In genomic region chr2:3289526-3289925, GRCh38 we compare ENCODE assay signal across 23 cellular contexts.
DNase-seq lines count a peak whose midpoint lies in the region; ATAC-seq and TF ChIP-seq lines count a peak whose summit lies in the region.
"Had no signal": no experiment of that assay in that cellular context is flagged by ENCODE, and none has a peak within 500 bp of the region (broad histone marks: within the 10 kb centered on the region; RNA-seq: fewer than 3 reads in every experiment).

No MANE protein-coding gene starts in this region.

- no peaks in the 10 kb centered on the region for H3K27me3 Mint-ChIP-seq in endodermal cell (ENCODE audit: insufficient read depth)
- no peaks in the 10 kb centered on the region for H3K27me3 Mint-ChIP-seq in activated CD8-positive, alpha-beta T cell treated with anti-CD3 and anti-CD28 coated beads for 36 hours
- H3K27me3 Mint-ChIP-seq: activated CD4-positive, alpha-beta T cell treated with anti-CD3 and anti-CD28 coated beads for 36 hours had no signal

- no peaks in the 10 kb centered on the region for H3K36me3 ChIP-seq in endodermal cell (ENCODE audit: control insufficient read depth, insufficient read depth, low read length)
- H3K36me3 ChIP-seq in spleen: peaks cover 0 to 28% (median 0%) of the 10 kb centered on the region in 6 donors
- H3K36me3 ChIP-seq: heart right ventricle, MG63, neutrophil had no signal

- H3K4me1 Mint-ChIP-seq in endodermal cell: no peaks in the 10 kb centered on the region
- peaks cover 5% of the 10 kb centered on the region for H3K4me1 Mint-ChIP-seq in activated CD8-positive, alpha-beta T cell treated with anti-CD3 and anti-CD28 coated beads for 36 hours (ENCODE audit: low read depth)
- H3K4me1 Mint-ChIP-seq: activated CD4-positive, alpha-beta T cell treated with anti-CD3 and anti-CD28 coated beads for 36 hours had no signal

- ATAC-seq in activated CD8-positive, alpha-beta T cell treated with anti-CD3 and anti-CD28 coated beads for 36 hours: no peak
- no peak for ATAC-seq in esophagus mucosa
- ATAC-seq: activated CD4-positive, alpha-beta T cell treated with anti-CD3 and anti-CD28 coated beads for 36 hours; heart right ventricle; psoas muscle had no signal

- H3K27ac ChIP-seq in endodermal cell (ENCODE audit: low read depth, low read length) (peak overlapping the region; percentile 75), spleen (no peak overlapping the region)
- H3K27ac ChIP-seq: BLaER1 treated with 17β-estradiol and CSF1 and Interleukin-3, amounts not matched to agents 10 nM and 100 nM; heart right ventricle; neutrophil; psoas muscle; SK-N-MC had no signal

- CTCF ChIA-PET in activated CD8-positive, alpha-beta T cell treated with anti-CD3 and anti-CD28 coated beads for 36 hours (lab: Charles Lee): no interaction called here

- H3K27ac Mint-ChIP-seq in endodermal cell: no peak overlapping the region
- H3K27ac Mint-ChIP-seq in activated CD8-positive, alpha-beta T cell treated with anti-CD3 and anti-CD28 coated beads for 36 hours: no peak overlapping the region
- H3K27ac Mint-ChIP-seq: activated CD4-positive, alpha-beta T cell treated with anti-CD3 and anti-CD28 coated beads for 36 hours had no signal

- H3K4me3 ChIP-seq in endodermal cell (ENCODE audit: low read length): no peak overlapping the region
- no peak overlapping the region for H3K4me3 ChIP-seq in spleen
- H3K4me3 ChIP-seq: heart right ventricle, MG63, psoas muscle, SK-N-MC had no signal

- H3K4me1 ChIP-seq in endodermal cell (ENCODE audit: control insufficient read depth, insufficient read depth, low read length) (no peaks in the 10 kb centered on the region), spleen (peaks cover 0 to 7% (median 0%) of the 10 kb centered on the region in 6 donors)
- H3K4me1 ChIP-seq: heart right ventricle, psoas muscle had no signal

- DNase-seq in COR-L47 (lab: John Stamatoyannopoulos, UW) (peak; percentile 25), NCI-H69 (lab: John Stamatoyannopoulos, UW) (peak; percentile 74), endodermal cell (no peak), spleen (peak; percentile 51), erythroblast (lab: John Stamatoyannopoulos, UW) (no peak)
- no peak for DNase-seq in activated CD8-positive, alpha-beta T cell treated with anti-CD3 and anti-CD28 coated beads for 36 hours
- DNase-seq: activated CD4-positive, alpha-beta T cell treated with anti-CD3 and anti-CD28 coated beads for 36 hours; activated CD8-positive, alpha-beta memory T cell treated with anti-CD3 and anti-CD28 coated beads for 24 hours; activated gamma-delta T cell treated with Interleukin-2 at 50 U/mL for 16 hours; activated T-cell treated with anti-CD3 and anti-CD28 coated beads, Interleukin-2, amount 50 U/mL, for 1 hour; cerebellar nuclear complex; effector CD4-positive, alpha-beta T cell; heart right ventricle; KBM-7; MG63; NCI-H1105 treated with DMSO at 0.1 percent for 48 hours; NCI-H446 treated with DMSO at 0.1 percent for 48 hours; trophoblast cell had no signal

- no peak for TF ChIP-seq CTCF in endodermal cell (conservative IDR thresholded peaks at IDR 0.05)
- no peak for TF ChIP-seq CTCF in spleen (IDR thresholded peaks at IDR 0.05 in 8 of 11, conservative IDR thresholded peaks at IDR 0.05 in 3 of 11)
- no peak for TF ChIP-seq CTCF in activated CD8-positive, alpha-beta T cell treated with anti-CD3 and anti-CD28 coated beads for 36 hours (IDR thresholded peaks at IDR 0.05)

- no peak overlapping the region for H3K4me3 Mint-ChIP-seq in endodermal cell
- H3K4me3 Mint-ChIP-seq in activated CD8-positive, alpha-beta T cell treated with anti-CD3 and anti-CD28 coated beads for 36 hours: no peak overlapping the region
- H3K4me3 Mint-ChIP-seq: activated CD4-positive, alpha-beta T cell treated with anti-CD3 and anti-CD28 coated beads for 36 hours had no signal

- no peak overlapping the region for H3K9ac ChIP-seq in endodermal cell (ENCODE audit: extremely low read depth, low read length, poor library complexity, severe bottlenecking)
- H3K9ac ChIP-seq: BLaER1 treated with 17β-estradiol and CSF1 and Interleukin-3, amounts not matched to agents 10 nM and 100 nM had no signal

- no peaks in the 10 kb centered on the region for H3K9me3 ChIP-seq in endodermal cell (ENCODE audit: control insufficient read depth, low read length)
- peaks cover 0 to 5% (median 0%) of the 10 kb centered on the region in 8 donors for H3K9me3 ChIP-seq in spleen
- H3K9me3 ChIP-seq: heart right ventricle, MG63, neutrophil, psoas muscle had no signal

- H3K27me3 ChIP-seq in endodermal cell (ENCODE audit: control insufficient read depth, insufficient read depth, low read length, poor library complexity, severe bottlenecking) (no peaks in the 10 kb centered on the region), spleen (replicated peaks in 1 of 7) (no peaks in the 10 kb centered on the region)
- H3K27me3 ChIP-seq: BLaER1 treated with 17β-estradiol and CSF1 and Interleukin-3, amounts not matched to agents 10 nM and 100 nM; heart right ventricle; MG63; neutrophil had no signal

- intact Hi-C loops in spleen (cut with DNase I; ENCODE audit: low total_unique reads): no loop called here
- intact Hi-C loops in activated CD8-positive, alpha-beta T cell treated with anti-CD3 and anti-CD28 coated beads for 36 hours (cut with micrococcal nuclease): no loop called here

- H3K36me3 Mint-ChIP-seq in endodermal cell (ENCODE audit: low read depth): peaks cover 17% of the 10 kb centered on the region
- peaks cover 11% of the 10 kb centered on the region for H3K36me3 Mint-ChIP-seq in activated CD8-positive, alpha-beta T cell treated with anti-CD3 and anti-CD28 coated beads for 36 hours (ENCODE audit: low read depth)

- POLR2A ChIA-PET in activated CD8-positive, alpha-beta T cell treated with anti-CD3 and anti-CD28 coated beads for 36 hours (lab: Charles Lee): interaction anchor here (1.1 kb wide), 1 partner anchor 112 kb away, joined by 3 read pairs; no protein-coding TSS in a partner anchor

- peaks cover 8% of the 10 kb centered on the region for H3K9me3 Mint-ChIP-seq in endodermal cell
- no peaks in the 10 kb centered on the region for H3K9me3 Mint-ChIP-seq in activated CD8-positive, alpha-beta T cell treated with anti-CD3 and anti-CD28 coated beads for 36 hours

- TF ChIP-seq POLR2A in spleen (IDR thresholded peaks at IDR 0.05): no peak
- TF ChIP-seq POLR2A in erythroblast (IDR thresholded peaks at IDR 0.05; ENCODE audit: low read length): no peak

- 92 to 97% methylated on average over 9 to 15 of the region's 15 CpGs for WGBS in endodermal cell (ENCODE audit: insufficient coverage in 1 of 2, insufficient read length in 1 of 2), 2 experiments
- 97 to 99% (median 97%) methylated on average over 15 of the region's 15 CpGs for WGBS in spleen, 5 donors

Comparison
In these comparisons a context has a peak if more than half of its experiments do, and no peak if none do; other contexts are left out.
1. DNase-seq: peak in COR-L47 (single experiment), NCI-H69 (single experiment) and spleen (single experiment); none in endodermal cell (single experiment), activated CD8-positive, alpha-beta T cell treated with anti-CD3 and anti-CD28 coated beads for 36 hours (single experiment) and erythroblast (0 of 2).